ENCODE assay signal across 27 cellular contexts in genomic region chr7:90446137-90446899, GRCh38. TPM values are rescaled to one million over a fixed set of nuclear protein-coding genes. Genes with fewer than 3 reads are reported as not detected.
DNase-seq lines count a peak whose midpoint lies in the region; FAIRE-seq and TF ChIP-seq lines count a peak whose summit lies in the region.
"Had no signal": no experiment of that assay in that cellular context is flagged by ENCODE, and none has a peak within 500 bp of the region (broad histone marks: within the 10 kb centered on the region; RNA-seq: fewer than 3 reads in every experiment).

No MANE protein-coding gene starts in this region.

- BruUV-seq in endothelial cell of umbilical vein (replicated peaks; lab: Mats Ljungman, UMichigan), result no TSS peak

- H3F3A ChIP-seq in neural progenitor cell (ENCODE audit: low read depth), result no peaks in the 10 kb centered on the region

- no peak overlapping the region for H3K27ac ChIP-seq in HEK293 (ENCODE audit: extremely low read depth, low read depth, low read length)
- no peak overlapping the region for H3K27ac ChIP-seq in endothelial cell of umbilical vein (ENCODE audit: insufficient read depth, low read depth, low read length)
- no peak overlapping the region for H3K27ac ChIP-seq in neural progenitor cell
- H3K27ac ChIP-seq in CD8-positive, alpha-beta memory T cell (ENCODE audit: low read depth, low read length), result no peak overlapping the region
- H3K27ac ChIP-seq: A549; BLaER1 treated with 17β-estradiol and CSF1 and Interleukin-3, amounts not matched to agents 10 nM and 100 nM had no signal

- DNase-seq in NCI-H69 (lab: John Stamatoyannopoulos, UW) (peak; percentile 12), endothelial cell of umbilical vein (ENCODE audit: low read depth, low spot score) (no peak), neural progenitor cell (ENCODE audit: low spot score) (no peak), GM20000 (ENCODE audit: low spot score) (no peak), cardiac septum (ENCODE audit: low spot score) (no peak)
- DNase-seq in CD8-positive, alpha-beta memory T cell, result no peak
- DNase-seq: 8988T; ACHN; AML-193; BE2C; Calu3; CD4-positive, alpha-beta T cell; COR-L47; DMS53; DMS79 treated with DMSO at 0.1 percent for 48 hours; GF-D8 had no signal

- no peaks in the 10 kb centered on the region for H3K9me3 Mint-ChIP-seq in neural progenitor cell
- H3K9me3 Mint-ChIP-seq in CD8-positive, alpha-beta memory T cell, result peaks cover 0 to 1% (median 0%) of the 10 kb centered on the region in 5 donors
- H3K9me3 Mint-ChIP-seq: CD4-positive, alpha-beta T cell; GM23338 had no signal

- H3K79me2 ChIP-seq in endothelial cell of umbilical vein (ENCODE audit: control insufficient read depth, insufficient read depth, low read length), result no peaks in the 10 kb centered on the region
- H3K79me2 ChIP-seq in neural progenitor cell (ENCODE audit: low read depth), result no peaks in the 10 kb centered on the region

- H3K4me1 ChIP-seq in HEK293 (ENCODE audit: control insufficient read depth, insufficient read depth, low read length), result no peaks in the 10 kb centered on the region
- peaks cover 10% of the 10 kb centered on the region for H3K4me1 ChIP-seq in endothelial cell of umbilical vein (ENCODE audit: control insufficient read depth, extremely low read depth, insufficient read depth, low read length)
- H3K4me1 ChIP-seq in neural progenitor cell, result no peaks in the 10 kb centered on the region
- no peaks in the 10 kb centered on the region for H3K4me1 ChIP-seq in CD8-positive, alpha-beta memory T cell (ENCODE audit: insufficient read depth, low read length)
- H3K4me1 ChIP-seq: A549; BE2C; BLaER1 treated with 17β-estradiol and CSF1 and Interleukin-3, amounts not matched to agents 10 nM and 100 nM; HAP-1 had no signal

- dilution Hi-C loops in endothelial cell of umbilical vein (cut with MboI; ENCODE audit: extremely low pct_ligation_motif_present, low sequenced_read_pairs), result no loop called here

- H3K36me3 ChIP-seq in HEK293 (ENCODE audit: control insufficient read depth in 2 of 2, insufficient read depth in 1 of 2, low read length in 2 of 2), result no peaks in the 10 kb centered on the region
- no peaks in the 10 kb centered on the region for H3K36me3 ChIP-seq in endothelial cell of umbilical vein (ENCODE audit: control insufficient read depth in 2 of 2, extremely low read depth in 1 of 2, insufficient read depth in 2 of 2, low read length in 2 of 2)
- no peaks in the 10 kb centered on the region for H3K36me3 ChIP-seq in neural progenitor cell
- no peaks in the 10 kb centered on the region for H3K36me3 ChIP-seq in CD8-positive, alpha-beta memory T cell (ENCODE audit: insufficient read depth, low read length)
- H3K36me3 ChIP-seq: BE2C; BLaER1 treated with 17β-estradiol and CSF1 and Interleukin-3, amounts not matched to agents 10 nM and 100 nM; HAP-1 had no signal

- no peak overlapping the region for H3K4me2 ChIP-seq in endothelial cell of umbilical vein (ENCODE audit: insufficient read depth, low read length)
- H3K4me2 ChIP-seq in neural progenitor cell, result no peak overlapping the region
- H3K4me2 ChIP-seq: A549; BLaER1 treated with 17β-estradiol and CSF1 and Interleukin-3, amounts not matched to agents 10 nM and 100 nM; GM23338 had no signal

- H3K9ac ChIP-seq in endothelial cell of umbilical vein (replicated peaks; ENCODE audit: extremely low read depth, insufficient read depth, low read length), result no peak overlapping the region
- H3K9ac ChIP-seq in neural progenitor cell, result no peak overlapping the region
- H3K9ac ChIP-seq: BLaER1 treated with 17β-estradiol and CSF1 and Interleukin-3, amounts not matched to agents 10 nM and 100 nM had no signal

- TF ChIP-seq CTCF in HEK293 (tag by site-specific recombination; IDR thresholded peaks at IDR 0.05) (no peak), endothelial cell of umbilical vein (IDR thresholded peaks at IDR 0.05; ENCODE audit: extremely low read depth in 1 of 2, insufficient read depth in 1 of 2, low read depth in 1 of 2, low read length in 2 of 2) (no peak), neural progenitor cell (IDR thresholded peaks at IDR 0.05) (no peak), GM20000 (IDR thresholded peaks at IDR 0.05; ENCODE audit: extremely low read depth, missing control alignments) (no peak)

- no peak for TF ChIP-seq POLR2A in endothelial cell of umbilical vein (IDR thresholded peaks at IDR 0.05; ENCODE audit: low read depth, low read length)

- no peak overlapping the region for H3K4me3 Mint-ChIP-seq in neural progenitor cell
- H3K4me3 Mint-ChIP-seq in CD8-positive, alpha-beta memory T cell, result no peak overlapping the region
- H3K4me3 Mint-ChIP-seq: CD14-positive monocyte; CD4-positive, alpha-beta T cell; GM23338 had no signal

- no peaks in the 10 kb centered on the region for H3K36me3 Mint-ChIP-seq in neural progenitor cell
- no peaks in the 10 kb centered on the region for H3K36me3 Mint-ChIP-seq in CD8-positive, alpha-beta memory T cell
- H3K36me3 Mint-ChIP-seq: CD14-positive monocyte had no signal

- CTCF ChIA-PET in HEK293 (lab: Yijun Ruan, JAX) (interaction anchor here (0.9 to 1.4 kb wide), 2 partner anchors 18 to 183 kb away, joined by 3 to 5 read pairs; no protein-coding TSS in a partner anchor), endothelial cell of umbilical vein (lab: Charles Lee) (interaction anchor here (1.5 to 4.4 kb wide), 3 partner anchors 9 to 235 kb away, joined by 3 to 33 read pairs (median 17); partner anchors contain the start of gene STEAP2)
- CTCF ChIA-PET in CD8-positive, alpha-beta memory T cell (lab: Charles Lee), result interaction anchor here (1.0 to 1.5 kb wide), 2 partner anchors 18 to 292 kb away, joined by 4 to 5 read pairs; partner anchors contain the start of gene STEAP1

- intact Hi-C loops in endothelial cell of umbilical vein (cut with micrococcal nuclease), result no loop called here
- intact Hi-C loops in cardiac septum (cut with DNase I), result no loop called here

- POLR2A ChIA-PET in HEK293 (lab: Yijun Ruan, JAX), result no interaction called here
- POLR2A ChIA-PET in endothelial cell of umbilical vein (lab: Charles Lee), result no interaction called here
- POLR2A ChIA-PET in CD8-positive, alpha-beta memory T cell (lab: Charles Lee), result no interaction called here

- peaks cover 2% of the 10 kb centered on the region for H3K4me1 Mint-ChIP-seq in neural progenitor cell
- no peaks in the 10 kb centered on the region for H3K4me1 Mint-ChIP-seq in CD8-positive, alpha-beta memory T cell
- H3K4me1 Mint-ChIP-seq: CD14-positive monocyte, GM23338 had no signal

- no peak overlapping the region for H2AFZ ChIP-seq in endothelial cell of umbilical vein (ENCODE audit: low read depth, low read length)
- H2AFZ ChIP-seq in neural progenitor cell (replicated peaks), result peak overlapping the region; percentile 20
- H2AFZ ChIP-seq: GM23338 had no signal

- H3K9me3 ChIP-seq in HEK293 (ENCODE audit: control insufficient read depth, insufficient read depth, low read depth, low read length) (no peaks in the 10 kb centered on the region), endothelial cell of umbilical vein (replicated peaks; ENCODE audit: control insufficient read depth, insufficient read depth, low read length) (no peaks in the 10 kb centered on the region), neural progenitor cell (ENCODE audit: low read depth) (no peaks in the 10 kb centered on the region)
- no peaks in the 10 kb centered on the region for H3K9me3 ChIP-seq in CD8-positive, alpha-beta memory T cell (ENCODE audit: low read length)
- H3K9me3 ChIP-seq: A549; BE2C; BLaER1 treated with 17β-estradiol and CSF1 and Interleukin-3, amounts not matched to agents 10 nM and 100 nM; HAP-1 had no signal

- no peak overlapping the region for H3K27ac Mint-ChIP-seq in neural progenitor cell
- no peak overlapping the region for H3K27ac Mint-ChIP-seq in CD8-positive, alpha-beta memory T cell
- H3K27ac Mint-ChIP-seq: CD14-positive monocyte; CD4-positive, alpha-beta T cell; GM23338 had no signal

- H3K27me3 ChIP-seq in endothelial cell of umbilical vein (ENCODE audit: control insufficient read depth in 2 of 2, insufficient read depth in 2 of 2, low read length in 2 of 2), result peaks cover 0 to 3% of the 10 kb centered on the region in 2 experiments
- H3K27me3 ChIP-seq in neural progenitor cell, result no peaks in the 10 kb centered on the region
- no peaks in the 10 kb centered on the region for H3K27me3 ChIP-seq in CD8-positive, alpha-beta memory T cell (ENCODE audit: insufficient read depth, low read length, poor library complexity, severe bottlenecking)
- H3K27me3 ChIP-seq: BE2C; BLaER1 treated with 17β-estradiol and CSF1 and Interleukin-3, amounts not matched to agents 10 nM and 100 nM had no signal

- no peaks in the 10 kb centered on the region for H3K9me1 ChIP-seq in endothelial cell of umbilical vein (replicated peaks; ENCODE audit: control insufficient read depth, extremely low read depth, insufficient read depth, low read length)

- peak; percentile 38 for FAIRE-seq in endothelial cell of umbilical vein (lab: Jason Lieb, UNC)
- FAIRE-seq: A549, GM12891, GM18507, H54 had no signal

- no peaks in the 10 kb centered on the region for H4K20me1 ChIP-seq in endothelial cell of umbilical vein (replicated peaks; ENCODE audit: control insufficient read depth, extremely low read depth, insufficient read depth, low read length)
- H4K20me1 ChIP-seq in neural progenitor cell (ENCODE audit: low read depth), result no peaks in the 10 kb centered on the region
- H4K20me1 ChIP-seq: BLaER1 treated with 17β-estradiol and CSF1 and Interleukin-3, amounts not matched to agents 10 nM and 100 nM had no signal

- no peaks in the 10 kb centered on the region for H3K27me3 Mint-ChIP-seq in neural progenitor cell (ENCODE audit: insufficient read depth, low read depth)
- peaks cover 0 to 6% of the 10 kb centered on the region in 2 donors for H3K27me3 Mint-ChIP-seq in CD8-positive, alpha-beta memory T cell

- no peak overlapping the region for H3K4me3 ChIP-seq in HEK293 (ENCODE audit: low read depth, low read length)
- H3K4me3 ChIP-seq in endothelial cell of umbilical vein (replicated peaks in 1 of 3; ENCODE audit: insufficient read depth in 1 of 3, low read depth in 1 of 3, low read length in 3 of 3), result no peak overlapping the region
- no peak overlapping the region for H3K4me3 ChIP-seq in neural progenitor cell
- H3K4me3 ChIP-seq in CD8-positive, alpha-beta memory T cell (ENCODE audit: low read length), result no peak overlapping the region
- H3K4me3 ChIP-seq: A549; BLaER1 treated with 17β-estradiol and CSF1 and Interleukin-3, amounts not matched to agents 10 nM and 100 nM; GM23338; HAP-1 had no signal

RNA-seq across cellular contexts. Expression of gene PTTG1IP2, which starts 23.1 kb away (rescaled TPM):
- total RNA-seq in endothelial cell of umbilical vein (not detected in 2 replicates), neural progenitor cell (ENCODE audit: low replicate concordance) (not detected in 2 replicates), cardiac septum (not detected)
- polyA plus RNA-seq in endothelial cell of umbilical vein, result not detected in 2 replicates
- not detected in 2 replicates for polyA plus RNA-seq in endothelial cell of umbilical vein (2011; cell fraction: cytosol; rRNA removed)
- not detected in 2 replicates for polyA plus RNA-seq in endothelial cell of umbilical vein (2011; cell fraction: nucleus; rRNA removed)
- not detected in 2 replicates for polyA plus RNA-seq in endothelial cell of umbilical vein (2012)
- polyA minus RNA-seq in endothelial cell of umbilical vein, result not detected in 2 replicates
- not detected for polyA minus RNA-seq in endothelial cell of umbilical vein (2011; cell fraction: cytosol; rRNA and poly(A)+ RNA removed)
- not detected in 2 replicates for polyA minus RNA-seq in endothelial cell of umbilical vein (2011; cell fraction: nucleus; rRNA and poly(A)+ RNA removed)
- total RNA-seq in CD8-positive, alpha-beta memory T cell, result not detected
- not detected for polyA plus RNA-seq in CD8-positive, alpha-beta memory T cell
- total RNA-seq: Calu3; CD4-positive, alpha-beta T cell; Daoy; G401; GM23338 had no signal
- polyA plus RNA-seq: A549, CD14-positive monocyte, GM23338 had no signal

RNA-seq across cellular contexts. Expression of gene CLDN12, which starts 43.1 kb away (rescaled TPM):
- 6.1 and 8.1 TPM in 2 replicates for total RNA-seq in endothelial cell of umbilical vein
- polyA plus RNA-seq in endothelial cell of umbilical vein, result 19.7 and 22.7 TPM in 2 replicates
- polyA plus RNA-seq in endothelial cell of umbilical vein (2011; cell fraction: cytosol; rRNA removed), result 9.2 and 10.6 TPM in 2 replicates
- polyA plus RNA-seq in endothelial cell of umbilical vein (2011; cell fraction: nucleus; rRNA removed), result 10.1 and 12.1 TPM in 2 replicates
- 7.2 and 8.4 TPM in 2 replicates for polyA plus RNA-seq in endothelial cell of umbilical vein (2012)
- 47.3 and 57.4 TPM in 2 replicates for polyA minus RNA-seq in endothelial cell of umbilical vein
- polyA minus RNA-seq in endothelial cell of umbilical vein (2011; cell fraction: cytosol; rRNA and poly(A)+ RNA removed), result 26.8 TPM
- polyA minus RNA-seq in endothelial cell of umbilical vein (2011; cell fraction: nucleus; rRNA and poly(A)+ RNA removed), result 11.2 and 14.6 TPM in 2 replicates
- 64.9 and 87.3 TPM in 2 replicates for total RNA-seq in neural progenitor cell (ENCODE audit: low replicate concordance)
- total RNA-seq in CD8-positive, alpha-beta memory T cell, result 1 to 10 TPM; 3.7 to 4.9 TPM
- polyA plus RNA-seq in CD8-positive, alpha-beta memory T cell, result 0.82 TPM
- total RNA-seq in cardiac septum, result 19.9 TPM
